ENCODE assay signal across 8 cellular contexts in the genomic region with DNA sequence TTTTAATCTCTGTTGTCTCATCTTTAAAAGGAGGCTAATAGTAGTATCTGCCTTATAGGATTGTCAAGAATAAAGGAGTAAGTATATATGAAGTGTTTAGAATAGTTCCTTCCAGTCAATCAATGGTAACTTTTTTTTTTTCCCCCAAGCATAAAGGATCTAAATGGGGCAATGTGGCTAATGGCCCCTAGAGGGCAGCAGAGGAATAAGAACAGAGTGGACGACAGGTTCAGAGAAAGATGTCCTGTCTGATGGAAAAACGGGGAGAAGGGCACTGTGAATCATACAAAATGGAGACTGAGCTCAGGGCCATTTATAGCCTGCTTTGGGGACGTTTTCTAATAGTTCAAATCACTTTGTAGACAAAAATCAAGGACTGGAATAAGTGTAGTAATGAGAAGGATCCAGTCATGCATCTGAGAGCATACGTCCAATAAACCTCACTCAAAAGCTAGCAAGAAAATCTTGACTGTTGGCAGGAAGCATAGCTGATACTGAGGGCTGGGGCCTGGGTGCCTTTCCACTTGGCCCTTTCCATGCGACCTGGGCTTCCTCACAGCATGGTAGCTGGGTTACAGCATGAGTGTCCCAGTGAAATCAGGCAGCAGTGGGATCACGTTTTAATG. TPM values are rescaled to one million over a fixed set of nuclear protein-coding genes. Genes with fewer than 3 reads are reported as not detected.
DNase-seq lines count a peak whose midpoint lies in the region; ATAC-seq and TF ChIP-seq lines count a peak whose summit lies in the region.

No MANE protein-coding gene starts in this region.

- H3K36me3 ChIP-seq in ascending aorta (no peaks in the 10 kb centered on the region), hepatocyte (replicated peaks; ENCODE audit: insufficient read depth, low read depth) (no peaks in the 10 kb centered on the region), skeletal muscle tissue (ENCODE audit: control insufficient read depth in 3 of 3, insufficient read depth in 3 of 3, low read length in 3 of 3) (no peaks in the 10 kb centered on the region)

- H2AFZ ChIP-seq in hepatocyte, result no peak overlapping the region

- no peaks in the 10 kb centered on the region for H3K4me1 ChIP-seq in ascending aorta
- H3K4me1 ChIP-seq in hepatocyte (ENCODE audit: insufficient read depth), result no peaks in the 10 kb centered on the region
- no peaks in the 10 kb centered on the region for H3K4me1 ChIP-seq in skeletal muscle tissue (ENCODE audit: control insufficient read depth in 3 of 3, insufficient read depth in 3 of 3, low read length in 3 of 3)

- H3K9me2 ChIP-seq in hepatocyte (replicated peaks; ENCODE audit: insufficient read depth), result no peaks in the 10 kb centered on the region

- no peaks in the 10 kb centered on the region for H3K79me2 ChIP-seq in hepatocyte

- no peak overlapping the region for H3K9ac ChIP-seq in skeletal muscle tissue (ENCODE audit: low read depth in 1 of 3, low read length in 3 of 3)

- H3K9me3 ChIP-seq in ascending aorta, result no peaks in the 10 kb centered on the region
- no peaks in the 10 kb centered on the region for H3K9me3 ChIP-seq in hepatocyte (ENCODE audit: low read depth)
- no peaks in the 10 kb centered on the region for H3K9me3 ChIP-seq in skeletal muscle tissue (ENCODE audit: control insufficient read depth in 3 of 3, low read length in 3 of 3)

- H3K27me3 ChIP-seq in ascending aorta (no peaks in the 10 kb centered on the region), hepatocyte (no peaks in the 10 kb centered on the region), skeletal muscle tissue (ENCODE audit: control insufficient read depth in 3 of 3, insufficient read depth in 3 of 3, low read length in 3 of 3) (no peaks in the 10 kb centered on the region)

- DNase-seq in EH (ENCODE audit: low read depth) (peak; percentile 75), NCI-H1694 treated with DMSO at 0.1 percent for 48 hours (lab: John Stamatoyannopoulos, UW) (peak; percentile 73), T-helper 22 cell (ENCODE audit: low read depth) (peak; percentile 3), ascending aorta (ENCODE audit: low spot score in 2 of 2) (peak in 1 of 2 donors; percentile 72), hepatocyte (ENCODE audit: low spot score) (peak; percentile 86)

- no peak overlapping the region for H3K4me3 ChIP-seq in ascending aorta
- no peak overlapping the region for H3K4me3 ChIP-seq in hepatocyte
- no peak overlapping the region for H3K4me3 ChIP-seq in skeletal muscle tissue (ENCODE audit: low read length in 3 of 3)

- peak; percentile 32 to 82 (median 78) for TF ChIP-seq CTCF in ascending aorta (IDR thresholded peaks at IDR 0.05)
- peak; percentile 90 for TF ChIP-seq CTCF in hepatocyte (IDR thresholded peaks at IDR 0.05; ENCODE audit: poor library complexity)

- no peaks in the 10 kb centered on the region for H4K20me1 ChIP-seq in hepatocyte (ENCODE audit: insufficient read depth, poor library complexity, severe bottlenecking)

- H3K4me2 ChIP-seq in hepatocyte, result no peak overlapping the region

- ATAC-seq in HG02588 (IDR thresholded peaks at IDR 0.05; ENCODE audit: unreplicated experiment) (peak; percentile 40), GM19351 (IDR thresholded peaks at IDR 0.05; ENCODE audit: unreplicated experiment) (no peak)

- 37% methylated on average over 6 of the region's 6 CpGs for WGBS in hepatocyte (ENCODE audit: low lambda C conversion rate, missing lambda C conversion rate)

- intact Hi-C loops in ascending aorta (cut with DNase I), result loop anchor here (5.0 kb wide), 1 partner anchor 277 kb away; no protein-coding TSS in a partner anchor

- H3K27ac ChIP-seq in ascending aorta (no peak overlapping the region), hepatocyte (no peak overlapping the region), skeletal muscle tissue (ENCODE audit: low read depth, low read length) (peak overlapping the region; percentile 11)

RNA-seq across cellular contexts. Expression of gene IFNG-AS1, which starts 51.3 kb away (rescaled TPM):
- total RNA-seq in ascending aorta (not detected), hepatocyte (not detected in 2 replicates), skeletal muscle tissue (1.0 TPM)
- polyA plus RNA-seq in hepatocyte, result not detected in 2 replicates
